ENCODE assay signal across 9 cellular contexts in genomic region chr3:185070491-185071335, GRCh38.
DNase-seq lines count a peak whose midpoint lies in the region; ATAC-seq and TF ChIP-seq lines count a peak whose summit lies in the region.
"Had no signal": no experiment of that assay in that cellular context is flagged by ENCODE, and none has a peak within 500 bp of the region (broad histone marks: within the 10 kb centered on the region; RNA-seq: fewer than 3 reads in every experiment).

No MANE protein-coding gene starts in this region.

- no peak for TF ChIP-seq POLR2A in lower leg skin (IDR thresholded peaks at IDR 0.05)

- ATAC-seq in HG03039 (IDR thresholded peaks at IDR 0.05; ENCODE audit: unreplicated experiment) (no peak), HG02642 (IDR thresholded peaks at IDR 0.05; ENCODE audit: poor library complexity, unreplicated experiment) (no peak)

- no peak overlapping the region for H3K4me3 ChIP-seq in lower leg skin (ENCODE audit: low read depth, poor library complexity, severe bottlenecking)
- no peak overlapping the region for H3K4me3 ChIP-seq in coronary artery

- no peak overlapping the region for H3K27ac ChIP-seq in coronary artery

- DNase-seq in AG09319 (ENCODE audit: extremely low read depth, low read depth) = no peak
- DNase-seq in HPDE6-E6E7 (ENCODE audit: extremely low spot score) = peak; percentile 47
- peak; percentile 27 for DNase-seq in amniotic epithelial cell (ENCODE audit: low read depth)
- DNase-seq in islet precursor cell = peak; percentile 88
- DNase-seq in lower leg skin (ENCODE audit: low spot score in 2 of 2) = no peak
- no peak for DNase-seq in coronary artery (ENCODE audit: low spot score)
- DNase-seq: activated T-cell treated with anti-CD3 and anti-CD28 coated beads, Interleukin-2, amount 50 U/mL, for 1 hour had no signal

- TF ChIP-seq CTCF in AG09319 (IDR thresholded peaks at IDR 0.05; ENCODE audit: low read depth, low read length) (peak; percentile 15), lower leg skin (IDR thresholded peaks at IDR 0.05) (no peak), coronary artery (IDR thresholded peaks at IDR 0.05) (no peak)

- whole genome bisulfite sequencing in lower leg skin, 2 donors = 77 to 83% methylated on average over 22 of the region's 22 CpGs

- intact Hi-C loops in lower leg skin (cut with DNase I; ENCODE audit: low total_unique reads) = no loop called here

Comparison
In these comparisons a context has a peak if more than half of its experiments do, and no peak if none do; other contexts are left out.
1. DNase-seq: peak in HPDE6-E6E7 (single experiment), amniotic epithelial cell (single experiment) and islet precursor cell (single experiment); none in AG09319 (single experiment), lower leg skin (0 of 2) and coronary artery (single experiment).